In genomic region chr10:74924251-74924954, GRCh38 we compare ENCODE assay signal across 8 cellular contexts.
DNase-seq lines count a peak whose midpoint lies in the region; ATAC-seq and TF ChIP-seq lines count a peak whose summit lies in the region.

No MANE protein-coding gene starts in this region.

- H3K4me2 ChIP-seq in skeletal muscle satellite cell (ENCODE audit: low read length): peak overlapping the region; percentile 73

- H3K4me1 ChIP-seq in adipocyte (ENCODE audit: control insufficient read depth, insufficient read depth, low read length) (peaks cover 68% of the 10 kb centered on the region), heart left ventricle (peaks cover 3 to 84% (median 61%) of the 10 kb centered on the region in 12 donors), skeletal muscle satellite cell (ENCODE audit: control insufficient read depth, insufficient read depth, low read length) (peaks cover 66% of the 10 kb centered on the region)
- no peaks in the 10 kb centered on the region for H3K4me1 ChIP-seq in effector memory CD4-positive, alpha-beta T cell (ENCODE audit: control insufficient read depth, insufficient read depth, low read length, poor library complexity, severe bottlenecking)

- TF ChIP-seq CTCF in heart left ventricle (IDR thresholded peaks at IDR 0.05): no peak

- H3K9me3 ChIP-seq in adipocyte (ENCODE audit: control insufficient read depth, low read length) (peaks cover 10% of the 10 kb centered on the region), heart left ventricle (peaks cover 0 to 14% (median 2%) of the 10 kb centered on the region in 12 donors), skeletal muscle satellite cell (replicated peaks; ENCODE audit: low read length) (no peaks in the 10 kb centered on the region)
- H3K9me3 ChIP-seq in effector memory CD4-positive, alpha-beta T cell (ENCODE audit: control insufficient read depth, low read length): no peaks in the 10 kb centered on the region

- peak in 1 of 2 donors; percentile 3 for TF ChIP-seq POLR2A in heart left ventricle (IDR thresholded peaks at IDR 0.05)

- WGBS in heart left ventricle, 4 donors: 21 to 36% (median 25%) methylated on average over 5 of the region's 5 CpGs

- H3K9ac ChIP-seq in adipocyte (ENCODE audit: low read length) (peak overlapping the region; percentile 74), skeletal muscle satellite cell (ENCODE audit: low read depth, low read length) (peak overlapping the region; percentile 62)

- ATAC-seq in heart left ventricle: peak; percentile 32 to 84 (median 52)
- no peak for ATAC-seq in stimulated activated naive CD8-positive, alpha-beta T cell treated with anti-CD3 and anti-CD28 coated beads, Interleukin-15, Interleukin-2, amounts not matched to agents 100 U/mL and 50 U/mL, for 24 hours

- H3K4me3 ChIP-seq in adipocyte (ENCODE audit: low read length) (peak overlapping the region; percentile 70), heart left ventricle (no peak overlapping the region), skeletal muscle satellite cell (ENCODE audit: low read length) (peak overlapping the region; percentile 43)
- H3K4me3 ChIP-seq in effector memory CD4-positive, alpha-beta T cell (ENCODE audit: insufficient read depth, low read depth, low read length, poor library complexity, severe bottlenecking): no peak overlapping the region

- H3K27me3 ChIP-seq in adipocyte (replicated peaks; ENCODE audit: control insufficient read depth, insufficient read depth, low read length): no peaks in the 10 kb centered on the region
- H3K27me3 ChIP-seq in heart left ventricle: no peaks in the 10 kb centered on the region
- no peaks in the 10 kb centered on the region for H3K27me3 ChIP-seq in skeletal muscle satellite cell (ENCODE audit: control insufficient read depth, insufficient read depth, low read length)
- H3K27me3 ChIP-seq in effector memory CD4-positive, alpha-beta T cell (replicated peaks; ENCODE audit: control insufficient read depth, insufficient read depth, low read length, poor library complexity, severe bottlenecking): no peaks in the 10 kb centered on the region

- H3K36me3 ChIP-seq in adipocyte (ENCODE audit: control insufficient read depth, insufficient read depth, low read length, severe bottlenecking): no peaks in the 10 kb centered on the region
- H3K36me3 ChIP-seq in heart left ventricle: no peaks in the 10 kb centered on the region
- no peaks in the 10 kb centered on the region for H3K36me3 ChIP-seq in skeletal muscle satellite cell (ENCODE audit: insufficient read depth, low read length)
- H3K36me3 ChIP-seq in effector memory CD4-positive, alpha-beta T cell (ENCODE audit: control insufficient read depth, insufficient read depth, low read length): peaks cover 3% of the 10 kb centered on the region

- intact Hi-C loops in heart left ventricle (cut with DNase I): no loop called here

- H3K27ac ChIP-seq in heart left ventricle: peak overlapping the region; percentile 13 to 83 (median 42)
- H3K27ac ChIP-seq in effector memory CD4-positive, alpha-beta T cell (ENCODE audit: insufficient read depth, low read length, poor library complexity, severe bottlenecking): no peak overlapping the region

- peak; percentile 85 for DNase-seq in H4 (ENCODE audit: low spot score)
- DNase-seq in adipocyte (ENCODE audit: low read depth): peak; percentile 92
- no peak for DNase-seq in heart left ventricle
- no peak for DNase-seq in activated CD4-positive, alpha-beta T cell treated with anti-CD3 and anti-CD28 coated beads for 48 hours
- DNase-seq in stimulated activated naive CD8-positive, alpha-beta T cell treated with anti-CD3 and anti-CD28 coated beads, Interleukin-15, Interleukin-2, amounts not matched to agents 100 U/mL and 50 U/mL, for 24 hours: no peak
- DNase-seq in NCI-H146 treated with DMSO at 0.1 percent for 48 hours (lab: John Stamatoyannopoulos, UW; ENCODE audit: unreplicated experiment): no peak
- no peak for DNase-seq in effector memory CD4-positive, alpha-beta T cell

Comparison
In these comparisons a context has a peak if more than half of its experiments do, and no peak if none do; other contexts are left out.
1. DNase-seq: peak in H4 (single experiment) and adipocyte (single experiment); none in heart left ventricle (0 of 5), activated CD4-positive, alpha-beta T cell treated with anti-CD3 and anti-CD28 coated beads for 48 hours (single experiment), stimulated activated naive CD8-positive, alpha-beta T cell treated with anti-CD3 and anti-CD28 coated beads, Interleukin-15, Interleukin-2, amounts not matched to agents 100 U/mL and 50 U/mL, for 24 hours (single experiment), NCI-H146 treated with DMSO at 0.1 percent for 48 hours (single experiment) and effector memory CD4-positive, alpha-beta T cell (0 of 3).
2. H3K4me3 ChIP-seq: peak in adipocyte (single experiment) and skeletal muscle satellite cell (single experiment); none in heart left ventricle (0 of 12) and effector memory CD4-positive, alpha-beta T cell (single experiment).